Comparison of ENCODE assay signal across 1 cellular context in the genomic region with DNA sequence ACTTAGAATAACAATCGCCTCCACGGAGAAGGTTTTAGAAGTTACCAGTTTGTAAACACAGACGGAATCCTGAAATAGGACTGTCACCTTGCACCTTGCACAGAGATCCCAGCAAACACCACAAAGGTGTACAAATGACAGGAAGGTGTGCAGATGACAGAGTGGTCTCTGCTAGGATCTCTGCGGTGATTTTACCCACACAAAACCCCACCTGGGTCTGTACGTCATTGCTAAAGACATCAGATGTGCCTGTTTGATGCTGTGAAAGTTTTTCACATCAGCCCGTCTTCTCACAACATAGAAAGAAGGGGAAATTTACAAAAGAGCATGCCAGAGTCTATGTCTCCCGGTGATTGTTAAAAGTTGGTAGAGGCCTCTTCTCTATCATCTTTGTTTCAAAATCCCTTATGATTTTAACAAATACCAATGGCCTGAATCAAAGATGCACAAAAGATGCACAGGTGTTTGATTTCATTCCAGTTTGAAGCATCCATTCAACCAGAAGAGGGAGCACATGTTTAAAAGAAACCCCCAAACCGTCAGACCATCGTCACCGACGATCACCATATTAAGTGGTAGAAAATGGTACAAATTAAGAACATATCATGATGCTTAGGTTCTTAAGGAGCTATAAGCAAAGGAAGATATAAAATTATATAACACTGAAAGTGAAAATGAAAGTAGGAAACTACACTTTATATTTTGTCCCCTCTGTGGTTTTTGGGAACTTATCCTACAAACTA.
TF ChIP-seq lines count a peak whose summit lies in the region.

No MANE protein-coding gene starts in this region.

TF ChIP-seq in HCT116, 20 proteins besides CTCF, POLR2A, EP300 and RAD21:
- TF ChIP-seq SRF (IDR thresholded peaks at IDR 0.05; ENCODE audit: low read depth) (no peak), POLR2AphosphoS5 (IDR thresholded peaks at IDR 0.05; ENCODE audit: low read depth, low read length) (no peak), MAX (IDR thresholded peaks at IDR 0.05) (no peak), SIN3A (IDR thresholded peaks at IDR 0.05; ENCODE audit: low read depth) (no peak), ELF1 (IDR thresholded peaks at IDR 0.05; ENCODE audit: borderline replicate concordance, low read depth) (no peak), SP1 (IDR thresholded peaks at IDR 0.05; ENCODE audit: low read depth) (no peak), TCF7L2 (IDR thresholded peaks at IDR 0.05; ENCODE audit: borderline replicate concordance, extremely low read depth, insufficient read depth, insufficient read length) (no peak), ZBTB33 (IDR thresholded peaks at IDR 0.05; ENCODE audit: extremely low read depth, insufficient replicate concordance, low read length) (no peak), FOSL1 (IDR thresholded peaks at IDR 0.05; ENCODE audit: low read depth) (no peak), YY1 (IDR thresholded peaks at IDR 0.05; ENCODE audit: extremely low read depth, insufficient replicate concordance, low read depth, low read length) (no peak), JUND (IDR thresholded peaks at IDR 0.05) (no peak), ATF3 (IDR thresholded peaks at IDR 0.05) (no peak)
